Comparison of ENCODE assay signal across 10 cellular contexts in genomic region chr4:112735474-112735951, GRCh38.
DNase-seq lines count a peak whose midpoint lies in the region; ATAC-seq and TF ChIP-seq lines count a peak whose summit lies in the region.
"Had no signal": no experiment of that assay in that cellular context is flagged by ENCODE, and none has a peak within 500 bp of the region (broad histone marks: within the 10 kb centered on the region; RNA-seq: fewer than 3 reads in every experiment).

No MANE protein-coding gene starts in this region.

- H3K4me1 ChIP-seq in transverse colon (no peaks in the 10 kb centered on the region), hepatocyte (ENCODE audit: insufficient read depth) (no peaks in the 10 kb centered on the region)
- H3K4me1 ChIP-seq: SJSA1 had no signal

- DNase-seq in GM10266 (ENCODE audit: extremely low spot score) (peak; percentile 31), HT-29 (ENCODE audit: low spot score) (no peak), transverse colon (no peak), hepatocyte (ENCODE audit: low spot score) (no peak)
- DNase-seq in activated T-cell treated with anti-CD3 and anti-CD28 coated beads, Interleukin-2, amount 50 U/mL, for 48 hours, result peak; percentile 23
- no peak for DNase-seq in stimulated activated naive CD4-positive, alpha-beta T cell (lab: John Stamatoyannopoulos, UW)

- ATAC-seq in GM19372 (IDR thresholded peaks at IDR 0.05; ENCODE audit: low read depth, unreplicated experiment) (peak; percentile 77), HG03025 (IDR thresholded peaks at IDR 0.05; ENCODE audit: low FRiP score, unreplicated experiment) (peak; percentile 56)

- H4K20me1 ChIP-seq in hepatocyte (ENCODE audit: insufficient read depth, poor library complexity, severe bottlenecking), result no peaks in the 10 kb centered on the region

- H3K36me3 ChIP-seq in transverse colon (no peaks in the 10 kb centered on the region), hepatocyte (replicated peaks; ENCODE audit: insufficient read depth, low read depth) (no peaks in the 10 kb centered on the region)
- H3K36me3 ChIP-seq: SJSA1, thoracic aorta had no signal

- intact Hi-C loops in transverse colon (cut with DNase I; ENCODE audit: low total_unique reads), result no loop called here

- no peaks in the 10 kb centered on the region for H3K9me3 ChIP-seq in transverse colon
- H3K9me3 ChIP-seq in hepatocyte (ENCODE audit: low read depth), result no peaks in the 10 kb centered on the region
- H3K9me3 ChIP-seq: SJSA1, thoracic aorta had no signal

- no peak overlapping the region for H3K4me3 ChIP-seq in transverse colon
- no peak overlapping the region for H3K4me3 ChIP-seq in hepatocyte
- H3K4me3 ChIP-seq: SJSA1, thoracic aorta had no signal

- no peak overlapping the region for H3K27ac ChIP-seq in transverse colon
- no peak overlapping the region for H3K27ac ChIP-seq in hepatocyte
- H3K27ac ChIP-seq: SJSA1, thoracic aorta had no signal

- no peak overlapping the region for H3K4me2 ChIP-seq in hepatocyte

- no peaks in the 10 kb centered on the region for H3K9me2 ChIP-seq in hepatocyte (replicated peaks; ENCODE audit: insufficient read depth)

- no peaks in the 10 kb centered on the region for H3K79me2 ChIP-seq in hepatocyte

- in situ Hi-C loops in transverse colon (cut with MboI; ENCODE audit: low pct_ligation_motif_present in 1 of 4, low pct_unique_long_range_greater_than_20kb in 1 of 4, low sequenced_read_pairs in 3 of 4), result no loop called here

- H3K27me3 ChIP-seq in transverse colon, result no peaks in the 10 kb centered on the region
- H3K27me3 ChIP-seq in hepatocyte, result no peaks in the 10 kb centered on the region
- H3K27me3 ChIP-seq: SJSA1 had no signal

- TF ChIP-seq POLR2A in transverse colon (IDR thresholded peaks at IDR 0.05), result no peak

- TF ChIP-seq EP300 in transverse colon (IDR thresholded peaks at IDR 0.05; ENCODE audit: low read depth), result no peak

- H2AFZ ChIP-seq in hepatocyte, result no peak overlapping the region

- TF ChIP-seq CTCF in GM10266 (IDR thresholded peaks at IDR 0.05; ENCODE audit: control insufficient read depth, insufficient read depth, low read depth, missing control alignments) (no peak), transverse colon (IDR thresholded peaks at IDR 0.05) (no peak), hepatocyte (IDR thresholded peaks at IDR 0.05; ENCODE audit: poor library complexity) (no peak)

Comparison
In these comparisons a context has a peak if more than half of its experiments do, and no peak if none do; other contexts are left out.
1. DNase-seq: peak in GM10266 (single experiment) and activated T-cell treated with anti-CD3 and anti-CD28 coated beads, Interleukin-2, amount 50 U/mL, for 48 hours (2 of 2); none in HT-29 (single experiment), transverse colon (single experiment), stimulated activated naive CD4-positive, alpha-beta T cell (0 of 6) and hepatocyte (single experiment).